13 cellular contexts compared by ENCODE assay signal in the genomic region with DNA sequence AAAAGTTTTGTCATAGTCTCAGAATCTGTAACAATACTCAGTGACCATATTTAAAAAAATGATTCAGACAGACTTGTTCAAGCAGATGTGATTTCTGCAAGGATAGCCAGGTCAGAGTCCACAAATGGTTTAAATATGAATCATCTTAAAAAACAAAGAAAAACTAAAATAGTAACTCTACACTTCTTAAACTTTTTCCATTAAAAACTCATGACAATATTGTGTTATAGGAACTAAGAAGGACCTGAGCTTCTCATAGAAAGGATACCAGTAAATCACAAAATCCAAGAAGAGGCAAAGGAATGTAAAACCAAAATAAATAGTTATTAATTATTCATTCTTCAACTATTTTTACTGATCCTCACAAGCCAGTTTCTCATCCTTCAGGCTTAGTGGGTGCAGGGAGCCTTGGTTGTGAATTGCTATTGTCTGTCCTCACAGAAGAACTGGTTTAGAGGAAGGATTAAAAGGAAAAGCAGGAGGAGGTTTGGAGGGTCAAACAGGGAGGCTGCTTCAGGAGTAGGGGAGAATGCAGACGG.
DNase-seq lines count a peak whose midpoint lies in the region; ATAC-seq and TF ChIP-seq lines count a peak whose summit lies in the region.
"Had no signal": no experiment of that assay in that cellular context is flagged by ENCODE, and none has a peak within 500 bp of the region (broad histone marks: within the 10 kb centered on the region; RNA-seq: fewer than 3 reads in every experiment).

No MANE protein-coding gene starts in this region.

- intact Hi-C loops in activated T-helper 1 cell treated with anti-CD3 and anti-CD28 coated beads, Interleukin-12 subunit alpha, Interleukin-12 subunit beta, Interleukin-2, Interleukin-4 antibody, amounts not matched to agents 30 ng/mL and 10 ng/mL and 1 ng/mL, durations not matched to agents 14 hours and 24 hours and 36 hours (cut with micrococcal nuclease): no loop called here

- no peaks in the 10 kb centered on the region for H3K4me1 ChIP-seq in upper lobe of left lung

- no peaks in the 10 kb centered on the region for H3K36me3 ChIP-seq in upper lobe of left lung

- H3K4me3 Mint-ChIP-seq in T-helper 2 cell treated with Interferon-gamma antibody and Interleukin-4, amounts not matched to agents 5 μg/mL and 100 μg/mL, for 36 hours: no peak overlapping the region
- H3K4me3 Mint-ChIP-seq in activated T-helper 1 cell treated with anti-CD3 and anti-CD28 coated beads, Interleukin-12 subunit alpha, Interleukin-12 subunit beta, Interleukin-2, Interleukin-4 antibody, amounts not matched to agents 30 ng/mL and 10 ng/mL and 1 ng/mL, durations not matched to agents 14 hours and 24 hours and 36 hours: no peak overlapping the region
- H3K4me3 Mint-ChIP-seq: activated B cell treated with CpG ODN at 0.5 μM for 24 hours had no signal

- H3K27ac Mint-ChIP-seq in T-helper 2 cell treated with Interferon-gamma antibody and Interleukin-4, amounts not matched to agents 5 μg/mL and 100 μg/mL, for 36 hours: no peak overlapping the region
- no peak overlapping the region for H3K27ac Mint-ChIP-seq in activated T-helper 1 cell treated with anti-CD3 and anti-CD28 coated beads, Interleukin-12 subunit alpha, Interleukin-12 subunit beta, Interleukin-2, Interleukin-4 antibody, amounts not matched to agents 30 ng/mL and 10 ng/mL and 1 ng/mL, durations not matched to agents 14 hours and 24 hours and 36 hours
- H3K27ac Mint-ChIP-seq: activated B cell treated with CpG ODN at 0.5 μM for 24 hours had no signal

- in situ Hi-C loops in astrocyte of the spinal cord (cut with HindIII; ENCODE audit: low sequenced_read_pairs): no loop called here

- no peak for TF ChIP-seq POLR2A in upper lobe of left lung (IDR thresholded peaks at IDR 0.05)

- H3K36me3 Mint-ChIP-seq in T-helper 2 cell treated with Interferon-gamma antibody and Interleukin-4, amounts not matched to agents 5 μg/mL and 100 μg/mL, for 36 hours (ENCODE audit: low read depth): no peaks in the 10 kb centered on the region
- no peaks in the 10 kb centered on the region for H3K36me3 Mint-ChIP-seq in activated T-helper 1 cell treated with anti-CD3 and anti-CD28 coated beads, Interleukin-12 subunit alpha, Interleukin-12 subunit beta, Interleukin-2, Interleukin-4 antibody, amounts not matched to agents 30 ng/mL and 10 ng/mL and 1 ng/mL, durations not matched to agents 14 hours and 24 hours and 36 hours (ENCODE audit: low read depth)

- no peak overlapping the region for H3K4me3 ChIP-seq in astrocyte of the spinal cord (ENCODE audit: low read depth, low read length)
- H3K4me3 ChIP-seq in upper lobe of left lung: no peak overlapping the region

- H3K4me1 Mint-ChIP-seq in T-helper 2 cell treated with Interferon-gamma antibody and Interleukin-4, amounts not matched to agents 5 μg/mL and 100 μg/mL, for 36 hours (ENCODE audit: low read depth): no peaks in the 10 kb centered on the region
- H3K4me1 Mint-ChIP-seq in activated T-helper 1 cell treated with anti-CD3 and anti-CD28 coated beads, Interleukin-12 subunit alpha, Interleukin-12 subunit beta, Interleukin-2, Interleukin-4 antibody, amounts not matched to agents 30 ng/mL and 10 ng/mL and 1 ng/mL, durations not matched to agents 14 hours and 24 hours and 36 hours (ENCODE audit: low read depth): no peaks in the 10 kb centered on the region
- H3K4me1 Mint-ChIP-seq: activated B cell treated with CpG ODN at 0.5 μM for 24 hours had no signal

- peak; percentile 21 for DNase-seq in NCI-H82 (lab: John Stamatoyannopoulos, UW)
- DNase-seq in NCI-H82 treated with DMSO at 0.1 percent for 48 hours (lab: John Stamatoyannopoulos, UW; ENCODE audit: unreplicated experiment): no peak
- peak; percentile 89 for DNase-seq in astrocyte of the spinal cord (ENCODE audit: low read depth, low spot score)
- DNase-seq in hepatic stellate cell (ENCODE audit: low spot score): peak; percentile 40
- DNase-seq in upper lobe of left lung: no peak
- DNase-seq in T-helper 2 cell treated with Interferon-gamma antibody and Interleukin-4, amounts not matched to agents 5 μg/mL and 100 μg/mL, for 36 hours (ENCODE audit: low spot score): no peak
- no peak for DNase-seq in activated T-helper 1 cell treated with anti-CD3 and anti-CD28 coated beads, Interleukin-12 subunit alpha, Interleukin-12 subunit beta, Interleukin-2, Interleukin-4 antibody, amounts not matched to agents 30 ng/mL and 10 ng/mL and 1 ng/mL, durations not matched to agents 14 hours and 24 hours and 36 hours (ENCODE audit: low spot score)
- no peak for DNase-seq in retina
- DNase-seq: activated B cell treated with CpG ODN at 0.5 μM for 24 hours; activated effector memory CD4-positive, alpha-beta T cell treated with Interleukin-2 at 50 U/mL for 16 hours; erythroblast; NCI-H1105 had no signal

- WGBS in upper lobe of left lung, 2 donors: 77 to 87% methylated on average over 1 of the region's 1 CpG

- no peak overlapping the region for H3K27ac ChIP-seq in upper lobe of left lung
- H3K27ac ChIP-seq: 22Rv1 had no signal

- ATAC-seq in upper lobe of left lung (ENCODE audit: low FRiP score in 2 of 2): no peak

- no peaks in the 10 kb centered on the region for H3K9me3 Mint-ChIP-seq in T-helper 2 cell treated with Interferon-gamma antibody and Interleukin-4, amounts not matched to agents 5 μg/mL and 100 μg/mL, for 36 hours
- H3K9me3 Mint-ChIP-seq in activated T-helper 1 cell treated with anti-CD3 and anti-CD28 coated beads, Interleukin-12 subunit alpha, Interleukin-12 subunit beta, Interleukin-2, Interleukin-4 antibody, amounts not matched to agents 30 ng/mL and 10 ng/mL and 1 ng/mL, durations not matched to agents 14 hours and 24 hours and 36 hours: no peaks in the 10 kb centered on the region
- H3K9me3 Mint-ChIP-seq: activated B cell treated with CpG ODN at 0.5 μM for 24 hours had no signal

- no peaks in the 10 kb centered on the region for H3K9me3 ChIP-seq in upper lobe of left lung

- TF ChIP-seq CTCF in astrocyte of the spinal cord (IDR thresholded peaks at IDR 0.05; ENCODE audit: low read depth, low read length) (no peak), upper lobe of left lung (IDR thresholded peaks at IDR 0.05) (no peak)

- TF ChIP-seq EP300 in upper lobe of left lung (IDR thresholded peaks at IDR 0.05): no peak

- H3K27me3 ChIP-seq in upper lobe of left lung: no peaks in the 10 kb centered on the region

- peaks cover 17% of the 10 kb centered on the region for H3K27me3 Mint-ChIP-seq in T-helper 2 cell treated with Interferon-gamma antibody and Interleukin-4, amounts not matched to agents 5 μg/mL and 100 μg/mL, for 36 hours (ENCODE audit: low read depth)
- peaks cover 6% of the 10 kb centered on the region for H3K27me3 Mint-ChIP-seq in activated T-helper 1 cell treated with anti-CD3 and anti-CD28 coated beads, Interleukin-12 subunit alpha, Interleukin-12 subunit beta, Interleukin-2, Interleukin-4 antibody, amounts not matched to agents 30 ng/mL and 10 ng/mL and 1 ng/mL, durations not matched to agents 14 hours and 24 hours and 36 hours (ENCODE audit: insufficient read depth)

Comparison
In these comparisons a context has a peak if more than half of its experiments do, and no peak if none do; other contexts are left out.
1. DNase-seq: peak in NCI-H82 (single experiment), astrocyte of the spinal cord (single experiment) and hepatic stellate cell (single experiment); none in NCI-H82 treated with DMSO at 0.1 percent for 48 hours (single experiment), upper lobe of left lung (0 of 2), T-helper 2 cell treated with Interferon-gamma antibody and Interleukin-4, amounts not matched to agents 5 μg/mL and 100 μg/mL, for 36 hours (single experiment), activated T-helper 1 cell treated with anti-CD3 and anti-CD28 coated beads, Interleukin-12 subunit alpha, Interleukin-12 subunit beta, Interleukin-2, Interleukin-4 antibody, amounts not matched to agents 30 ng/mL and 10 ng/mL and 1 ng/mL, durations not matched to agents 14 hours and 24 hours and 36 hours (single experiment) and retina (single experiment).